25 cellular contexts compared by ENCODE assay signal in genomic region chr5:64273276-64273675, GRCh38.
A peak's percentile ranks its signal among the peaks of the same experiment; 100 is the strongest.
DNase-seq lines count a peak whose midpoint lies in the region; ATAC-seq, FAIRE-seq and TF ChIP-seq lines count a peak whose summit lies in the region.
"Had no signal": no experiment of that assay in that cellular context is flagged by ENCODE, and none has a peak within 500 bp of the region (broad histone marks: within the 10 kb centered on the region; RNA-seq: fewer than 3 reads in every experiment).

No MANE protein-coding gene starts in this region.

- in situ Hi-C loops in IMR-90 (cut with MboI; ENCODE audit: low sequenced_read_pairs) (no loop called here), brain microvascular endothelial cell (cut with HindIII; ENCODE audit: low pct_ligation_motif_present, low sequenced_read_pairs) (no loop called here)

- no peak overlapping the region for H4K5ac ChIP-seq in IMR-90 (ENCODE audit: low read depth, low read length)

- H3K27me3 ChIP-seq in IMR-90 (ENCODE audit: control insufficient read depth, insufficient read depth, low read length) (no peaks in the 10 kb centered on the region), bronchial epithelial cell (ENCODE audit: control insufficient read depth, insufficient read depth, low read length) (no peaks in the 10 kb centered on the region), mesenchymal stem cell (ENCODE audit: control insufficient read depth in 1 of 2, insufficient read depth in 1 of 2, low read length in 2 of 2) (no peaks in the 10 kb centered on the region), brain microvascular endothelial cell (replicated peaks) (no peaks in the 10 kb centered on the region)
- H3K27me3 ChIP-seq: BLaER1, SJSA1 had no signal

- dilution Hi-C loops in IMR-90 (cut with HindIII; ENCODE audit: low sequenced_read_pairs, unreplicated experiment): no loop called here

- POLR2A ChIA-PET in IMR-90 (lab: Charles Lee; ENCODE audit: unreplicated experiment): no interaction called here

- H4K20me1 ChIP-seq in IMR-90 (ENCODE audit: insufficient read depth, low read length): no peaks in the 10 kb centered on the region
- H4K20me1 ChIP-seq: BLaER1 had no signal

- no peak for TF ChIP-seq POLR2A in IMR-90 (IDR thresholded peaks at IDR 0.05; ENCODE audit: low read depth, low read length)

- H3K4me3 ChIP-seq in IMR-90 (ENCODE audit: insufficient read depth, low read depth, low read length) (no peak overlapping the region), bronchial epithelial cell (ENCODE audit: low read depth, low read length) (no peak overlapping the region), mesenchymal stem cell (ENCODE audit: insufficient read depth in 1 of 2, low read depth in 1 of 2, low read length in 2 of 2) (no peak overlapping the region), brain microvascular endothelial cell (ENCODE audit: low read depth, low read length) (no peak overlapping the region)
- H3K4me3 ChIP-seq: BLaER1, SJSA1 had no signal

- H3K9ac ChIP-seq in IMR-90 (ENCODE audit: low read depth, low read length) (no peak overlapping the region), mesenchymal stem cell (ENCODE audit: low read length) (no peak overlapping the region)
- H3K9ac ChIP-seq: BLaER1 had no signal

- H4K8ac ChIP-seq in IMR-90 (ENCODE audit: low read depth in 2 of 2, low read length in 2 of 2) (no peak overlapping the region), mesenchymal stem cell (ENCODE audit: low read length) (no peak overlapping the region)

- H2BK12ac ChIP-seq in mesenchymal stem cell (ENCODE audit: low read length in 2 of 2): no peak overlapping the region

- H4K91ac ChIP-seq in IMR-90 (ENCODE audit: insufficient read depth, low read depth, low read length): no peak overlapping the region
- no peak overlapping the region for H4K91ac ChIP-seq in mesenchymal stem cell (ENCODE audit: low read length)

- TF ChIP-seq CTCF in IMR-90 (conservative IDR thresholded peaks at IDR 0.05; ENCODE audit: low read depth, low read length): no peak
- no peak for TF ChIP-seq CTCF in bronchial epithelial cell (IDR thresholded peaks at IDR 0.05; ENCODE audit: insufficient read depth, low read length, severe bottlenecking)
- TF ChIP-seq CTCF in brain microvascular endothelial cell (IDR thresholded peaks at IDR 0.05; ENCODE audit: low read depth, low read length, missing control alignments): no peak

- H3K18ac ChIP-seq in IMR-90 (ENCODE audit: low read depth, low read length) (no peak overlapping the region), mesenchymal stem cell (ENCODE audit: low read depth in 1 of 2, low read length in 2 of 2) (no peak overlapping the region)

- no peaks in the 10 kb centered on the region for H3K9me3 ChIP-seq in IMR-90 (ENCODE audit: control insufficient read depth, insufficient read depth, low read length)
- H3K9me3 ChIP-seq in mesenchymal stem cell (ENCODE audit: control insufficient read depth, low read length): no peaks in the 10 kb centered on the region
- H3K9me3 ChIP-seq: BLaER1, Caco-2, SJSA1 had no signal

- FAIRE-seq in bronchial epithelial cell (lab: Jason Lieb, UNC): no peak
- FAIRE-seq: GM12891, GM19239, H54, RCC 7860 had no signal

- H3K4ac ChIP-seq in IMR-90 (ENCODE audit: low read depth, low read length) (no peak overlapping the region), mesenchymal stem cell (ENCODE audit: low read depth in 1 of 2, low read length in 2 of 2) (no peak overlapping the region)

- no peak overlapping the region for H2BK20ac ChIP-seq in IMR-90 (ENCODE audit: low read depth, low read length)

- TF ChIP-seq RAD21 in IMR-90 (IDR thresholded peaks at IDR 0.05; ENCODE audit: low read length): no peak

- H2BK15ac ChIP-seq in IMR-90 (ENCODE audit: low read depth, low read length): no peak overlapping the region
- no peak overlapping the region for H2BK15ac ChIP-seq in mesenchymal stem cell (ENCODE audit: low read depth, poor library complexity, severe bottlenecking)

- no peak overlapping the region for H3K23ac ChIP-seq in IMR-90 (ENCODE audit: low read depth, low read length)
- H3K23ac ChIP-seq in mesenchymal stem cell (ENCODE audit: low read length in 2 of 2): no peak overlapping the region

- no peak overlapping the region for H2AK5ac ChIP-seq in IMR-90 (ENCODE audit: low read depth, low read length)
- no peak overlapping the region for H2AK5ac ChIP-seq in mesenchymal stem cell (ENCODE audit: low read length, severe bottlenecking)

- no peak overlapping the region for H2BK120ac ChIP-seq in IMR-90 (ENCODE audit: low read depth, low read length)
- H2BK120ac ChIP-seq in mesenchymal stem cell (ENCODE audit: low read depth, low read length): no peak overlapping the region

- no peak overlapping the region for H2BK5ac ChIP-seq in IMR-90 (ENCODE audit: low read depth, low read length, poor library complexity, severe bottlenecking)
- H2BK5ac ChIP-seq in mesenchymal stem cell (ENCODE audit: low read depth, low read length, poor library complexity, severe bottlenecking): no peak overlapping the region

- DNase-seq in IMR-90: peak; percentile 0
- peak; percentile 5 for DNase-seq in bronchial epithelial cell (ENCODE audit: low read depth)
- DNase-seq in mesenchymal stem cell: peak; percentile 9
- DNase-seq in brain microvascular endothelial cell: no peak
- no peak for DNase-seq in hepatic stellate cell (ENCODE audit: low spot score)
- DNase-seq: Caco-2; CD4-positive, alpha-beta T cell; DMS 273 treated with DMSO at 0.1 percent for 48 hours; DMS79 treated with DMSO at 0.1 percent for 48 hours; Karpas-422; MV-4-11; NCI-H1105 treated with DMSO at 0.1 percent for 48 hours; NCI-H2029 treated with DMSO at 0.1 percent for 48 hours; NCI-H226; NCI-H524 treated with DMSO at 0.1 percent for 48 hours; NCI-H82 had no signal

- WGBS in IMR-90 (ENCODE audit: extremely low coverage in 2 of 2, insufficient read length in 1 of 2), 2 experiments: 0% methylated on average over 1 of the region's 1 CpG; no CpG with 5 or more reads in 1 of the 2 experiments
- WGBS in mesenchymal stem cell: 73% methylated on average over 1 of the region's 1 CpG

- H3K79me1 ChIP-seq in IMR-90 (ENCODE audit: low read depth in 1 of 2, low read length in 2 of 2) (no peaks in the 10 kb centered on the region), mesenchymal stem cell (replicated peaks; ENCODE audit: low read length, poor library complexity, severe bottlenecking) (no peaks in the 10 kb centered on the region)

- no peak overlapping the region for H2AFZ ChIP-seq in IMR-90 (replicated peaks; ENCODE audit: low read length, poor library complexity)
- no peak overlapping the region for H2AFZ ChIP-seq in mesenchymal stem cell (ENCODE audit: low read depth, low read length)

- H3K4me1 ChIP-seq in IMR-90 (ENCODE audit: control insufficient read depth, insufficient read depth, low read length) (no peaks in the 10 kb centered on the region), mesenchymal stem cell (ENCODE audit: control insufficient read depth, insufficient read depth, low read depth, low read length) (no peaks in the 10 kb centered on the region)
- H3K4me1 ChIP-seq: BLaER1, Caco-2, SJSA1 had no signal

- H3K4me2 ChIP-seq in IMR-90 (ENCODE audit: low read depth, low read length): no peak overlapping the region
- no peak overlapping the region for H3K4me2 ChIP-seq in mesenchymal stem cell (ENCODE audit: low read length, poor library complexity, severe bottlenecking)
- H3K4me2 ChIP-seq: BLaER1 had no signal

- ATAC-seq in IMR-90 (ENCODE audit: low read depth) (no peak), HG03378 (IDR thresholded peaks at IDR 0.05; ENCODE audit: unreplicated experiment) (no peak), GM19035 (IDR thresholded peaks at IDR 0.05; ENCODE audit: unreplicated experiment) (no peak)
- ATAC-seq: Right ventricle myocardium inferior had no signal

- H3K56ac ChIP-seq in IMR-90 (ENCODE audit: extremely low read depth, insufficient read depth, low read length): no peak overlapping the region

- H3K27ac ChIP-seq in IMR-90 (ENCODE audit: insufficient read depth, low read length) (no peak overlapping the region), mesenchymal stem cell (ENCODE audit: low read length, poor library complexity, severe bottlenecking) (no peak overlapping the region), brain microvascular endothelial cell (no peak overlapping the region)
- H3K27ac ChIP-seq: BLaER1, SJSA1 had no signal

- H3K36me3 ChIP-seq in IMR-90 (ENCODE audit: control insufficient read depth, insufficient read depth, low read length) (no peaks in the 10 kb centered on the region), bronchial epithelial cell (ENCODE audit: control insufficient read depth, insufficient read depth, low read length) (no peaks in the 10 kb centered on the region), mesenchymal stem cell (ENCODE audit: control insufficient read depth in 1 of 2, insufficient read depth in 2 of 2, low read depth in 1 of 2, low read length in 2 of 2) (no peaks in the 10 kb centered on the region), brain microvascular endothelial cell (replicated peaks) (no peaks in the 10 kb centered on the region)
- H3K36me3 ChIP-seq: BLaER1, SJSA1 had no signal

- no peaks in the 10 kb centered on the region for H3K9me1 ChIP-seq in IMR-90 (ENCODE audit: insufficient read depth, low read length)

- no TSS peak for BruUV-seq in IMR-90 (replicated peaks; lab: Mats Ljungman, UMichigan)

- intact Hi-C loops in IMR-90 (cut with micrococcal nuclease): no loop called here

- H2AK9ac ChIP-seq in IMR-90 (replicated peaks; ENCODE audit: low read depth, low read length, poor library complexity): no peak overlapping the region

- CTCF ChIA-PET in IMR-90 (lab: Yijun Ruan, JAX): no interaction called here

- no peak overlapping the region for H3K14ac ChIP-seq in IMR-90 (replicated peaks; ENCODE audit: low read depth, low read length)
- H3K14ac ChIP-seq in mesenchymal stem cell (ENCODE audit: low read length in 2 of 2): no peak overlapping the region

TF ChIP-seq in IMR-90, 13 proteins besides CTCF, POLR2A, EP300 and RAD21:
- TF ChIP-seq MAZ (IDR thresholded peaks at IDR 0.05; ENCODE audit: borderline replicate concordance, low read depth, low read length) (no peak), NFE2L2 (IDR thresholded peaks at IDR 0.05; ENCODE audit: low read depth, low read length) (no peak), CEBPB (IDR thresholded peaks at IDR 0.05; ENCODE audit: low read depth, low read length) (no peak), USF2 (IDR thresholded peaks at IDR 0.05; ENCODE audit: low read depth, low read length) (no peak), BHLHE40 (IDR thresholded peaks at IDR 0.05; ENCODE audit: low read depth, low read length) (no peak), MXI1 (IDR thresholded peaks at IDR 0.05; ENCODE audit: borderline replicate concordance, low read depth, low read length) (no peak), SMC3 (IDR thresholded peaks at IDR 0.05; ENCODE audit: low read depth, low read length) (no peak), FOS (IDR thresholded peaks at IDR 0.05; ENCODE audit: low read depth, low read length) (no peak)

Comparison
In these comparisons a context has a peak if more than half of its experiments do, and no peak if none do; other contexts are left out.
1. DNase-seq: peak in IMR-90 (single experiment), bronchial epithelial cell (single experiment) and mesenchymal stem cell (single experiment); none in brain microvascular endothelial cell (single experiment) and hepatic stellate cell (single experiment).